6 cellular contexts compared by ENCODE assay signal in genomic region chr9:122930541-122930932, GRCh38. TPM values are rescaled to one million over a fixed set of nuclear protein-coding genes. Genes with fewer than 3 reads are reported as not detected.
DNase-seq lines count a peak whose midpoint lies in the region; ATAC-seq and TF ChIP-seq lines count a peak whose summit lies in the region.

No MANE protein-coding gene starts in this region.

- H3K9me2 ChIP-seq in SU-DHL-6 (replicated peaks; ENCODE audit: insufficient read depth, low read length) = no peaks in the 10 kb centered on the region

- H3K79me2 ChIP-seq in SU-DHL-6 (ENCODE audit: insufficient read depth, low read length) = peaks cover 77% of the 10 kb centered on the region

- peak overlapping the region; percentile 78 to 93 (median 90); a peak in 18 of 22 replicates for H3K27ac ChIP-seq in BLaER1 treated with 17β-estradiol and CSF1 and Interleukin-3, amounts not matched to agents 10 nM and 100 nM
- peak overlapping the region; percentile 68 for H3K27ac ChIP-seq in SU-DHL-6 (ENCODE audit: low read depth, low read length)
- H3K27ac ChIP-seq in lung (ENCODE audit: low read depth in 1 of 2, low read length in 1 of 2) = peak overlapping the region in 1 of 2 donors; percentile 85

- H2AFZ ChIP-seq in SU-DHL-6 (ENCODE audit: low read depth, low read length, severe bottlenecking) = peak overlapping the region; percentile 15

- TF ChIP-seq CTCF in SU-DHL-6 (IDR thresholded peaks at IDR 0.05; ENCODE audit: insufficient read depth, low read length, poor library complexity, severe bottlenecking) (no peak), lung (IDR thresholded peaks at IDR 0.05; ENCODE audit: control extremely low read depth, extremely low read depth) (no peak)

- peaks cover 27 to 45% (median 31%) of the 10 kb centered on the region in 10 experiments for H3K4me1 ChIP-seq in BLaER1 treated with 17β-estradiol and CSF1 and Interleukin-3, amounts not matched to agents 10 nM and 100 nM
- H3K4me1 ChIP-seq in lung (ENCODE audit: control insufficient read depth in 2 of 2, insufficient read depth in 2 of 2, low read length in 2 of 2) = peaks cover 6 to 12% of the 10 kb centered on the region in 2 donors

- no peak for DNase-seq in lung (ENCODE audit: low spot score)
- DNase-seq in SKM-1 treated with dmso at 0.1 percent for 144 hours (lab: John Stamatoyannopoulos, UW; ENCODE audit: unreplicated experiment) = no peak

- peaks cover 0 to 34% (median 17%) of the 10 kb centered on the region in 11 experiments; a peak in 14 of 22 replicates for H3K36me3 ChIP-seq in BLaER1 treated with 17β-estradiol and CSF1 and Interleukin-3, amounts not matched to agents 10 nM and 100 nM
- H3K36me3 ChIP-seq in SU-DHL-6 (ENCODE audit: low read length) (no peaks in the 10 kb centered on the region), lung (ENCODE audit: control insufficient read depth in 2 of 2, insufficient read depth in 2 of 2, low read length in 2 of 2) (no peaks in the 10 kb centered on the region)

- H3F3A ChIP-seq in SU-DHL-6 (ENCODE audit: insufficient read depth) = peaks cover 4% of the 10 kb centered on the region; the same call in 1 of the 2 replicates

- no peak for ATAC-seq in lung (ENCODE audit: insufficient read depth, low FRiP score)
- ATAC-seq in GM18909 (IDR thresholded peaks at IDR 0.05; ENCODE audit: poor library complexity, unreplicated experiment) = no peak
- ATAC-seq in GM18511 (IDR thresholded peaks at IDR 0.05; ENCODE audit: unreplicated experiment) = no peak

- H3K4me3 ChIP-seq in BLaER1 treated with 17β-estradiol and CSF1 and Interleukin-3, amounts not matched to agents 10 nM and 100 nM = peak overlapping the region; percentile 68 to 91 (median 82)
- H3K4me3 ChIP-seq in SU-DHL-6 (ENCODE audit: insufficient read depth, low read length, poor library complexity, severe bottlenecking) (peak overlapping the region; percentile 62), lung (peak overlapping the region; percentile 85)

- no peaks in the 10 kb centered on the region for H3K9me3 ChIP-seq in BLaER1 treated with 17β-estradiol and CSF1 and Interleukin-3, amounts not matched to agents 10 nM and 100 nM (replicated peaks in 1 of 11)
- no peaks in the 10 kb centered on the region for H3K9me3 ChIP-seq in SU-DHL-6 (ENCODE audit: insufficient read depth, low read length)
- H3K9me3 ChIP-seq in lung (ENCODE audit: control insufficient read depth in 2 of 2, insufficient read depth in 1 of 2, low read length in 1 of 2) = no peaks in the 10 kb centered on the region

- H3K27me3 ChIP-seq in BLaER1 treated with 17β-estradiol and CSF1 and Interleukin-3, amounts not matched to agents 10 nM and 100 nM = no peaks in the 10 kb centered on the region
- no peaks in the 10 kb centered on the region for H3K27me3 ChIP-seq in SU-DHL-6 (ENCODE audit: low read length)
- no peaks in the 10 kb centered on the region for H3K27me3 ChIP-seq in lung (ENCODE audit: control insufficient read depth, insufficient read depth)

- H3K9ac ChIP-seq in BLaER1 treated with 17β-estradiol and CSF1 and Interleukin-3, amounts not matched to agents 10 nM and 100 nM = peak overlapping the region; percentile 82 to 94 (median 88)
- H3K9ac ChIP-seq in SU-DHL-6 (ENCODE audit: low read length) = peak overlapping the region; percentile 96

- H4K20me1 ChIP-seq in BLaER1 treated with 17β-estradiol and CSF1 and Interleukin-3, amounts not matched to agents 10 nM and 100 nM = peaks cover 0 to 4% (median 0%) of the 10 kb centered on the region in 11 experiments; a peak in 4 of 22 replicates
- H4K20me1 ChIP-seq in SU-DHL-6 (ENCODE audit: low read depth, low read length) = no peaks in the 10 kb centered on the region

- H3K4me2 ChIP-seq in BLaER1 treated with 17β-estradiol and CSF1 and Interleukin-3, amounts not matched to agents 10 nM and 100 nM = peak overlapping the region; percentile 78 to 97 (median 89)
- peak overlapping the region; percentile 81 for H3K4me2 ChIP-seq in SU-DHL-6 (ENCODE audit: low read depth, low read length, poor library complexity, severe bottlenecking)

- WGBS in lung, 2 donors = 48 to 53% methylated on average over 4 of the region's 4 CpGs

RNA-seq across cellular contexts. Expression of gene ZBTB26, which starts 0.8 kb away (rescaled TPM):
- 10 to 100 TPM in 1 of 2 donors, 1 to 10 TPM in 1; 4.0 to 15.0 TPM for total RNA-seq in lung
- 1 to 10 TPM; 2.4 to 2.7 TPM for polyA plus RNA-seq in lung

RNA-seq across cellular contexts. Expression of gene RABGAP1, which starts 10.3 kb away (rescaled TPM):
- total RNA-seq in lung = 100 to 1,000 TPM in 1 of 2 donors, 10 to 100 TPM in 1; 55.0 to 103 TPM
- polyA plus RNA-seq in lung = 10 to 100 TPM in 1 of 2 donors, 1 to 10 TPM in 1; 9.6 to 14.7 TPM

RNA-seq across cellular contexts. Expression of gene ZBTB6, which starts 17.4 kb away (rescaled TPM):
- 10 to 100 TPM in 1 of 2 donors, 1 to 10 TPM in 1; 8.0 to 16.6 TPM for total RNA-seq in lung
- polyA plus RNA-seq in lung = 1 to 10 TPM; 2.5 to 4.3 TPM

RNA-seq across cellular contexts. Expression of gene RC3H2, which starts 25.4 kb away (rescaled TPM):
- 10 to 100 TPM; 37.7 to 60.2 TPM for total RNA-seq in lung
- polyA plus RNA-seq in lung = 10 to 100 TPM; 11.9 to 13.0 TPM
